In the genomic region with DNA sequence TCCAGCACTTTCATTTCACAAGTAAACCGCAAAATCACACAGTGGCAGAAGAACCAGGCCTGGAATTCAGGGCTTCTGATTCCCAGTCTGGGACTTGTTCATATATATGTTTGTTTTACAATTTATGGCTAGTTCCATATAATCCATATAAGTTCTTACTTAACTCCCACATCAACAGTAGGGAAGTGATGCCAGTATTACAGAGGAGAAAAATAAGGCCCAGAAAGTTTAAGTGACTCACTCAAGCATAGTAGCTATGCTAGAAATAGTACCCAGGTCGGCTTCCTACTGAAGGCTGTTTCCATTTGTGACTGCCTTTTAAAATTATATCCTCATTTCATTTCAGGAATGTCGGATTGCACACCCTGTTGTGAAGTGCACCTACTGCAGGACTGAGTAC, we compare ENCODE assay signal across 8 cellular contexts. TPM values are rescaled to one million over a fixed set of nuclear protein-coding genes. Genes with fewer than 3 reads are reported as not detected.
DNase-seq lines count a peak whose midpoint lies in the region; ATAC-seq and TF ChIP-seq lines count a peak whose summit lies in the region.

No MANE protein-coding gene starts in this region.

- H3K9me3 Mint-ChIP-seq in activated T-cell treated with anti-CD3 and anti-CD28 coated beads, Interleukin-2, amount 50 U/mL, for 72 hours, result no peaks in the 10 kb centered on the region
- no peaks in the 10 kb centered on the region for H3K9me3 Mint-ChIP-seq in activated T-cell treated with anti-CD3 and anti-CD28 coated beads, Interleukin-2, amount 50 U/mL, for 4 hours
- no peaks in the 10 kb centered on the region for H3K9me3 Mint-ChIP-seq in stimulated activated naive B cell treated with anti-CD40 and anti-IgM and Interleukin-4, amounts not matched to agents 10 μg/mL and 1 μg/mL and 100 μg/mL, for 72 hours

- no peak overlapping the region for H3K27ac Mint-ChIP-seq in activated T-cell treated with anti-CD3 and anti-CD28 coated beads, Interleukin-2, amount 50 U/mL, for 72 hours
- no peak overlapping the region for H3K27ac Mint-ChIP-seq in stimulated activated naive B cell treated with anti-CD40 and anti-IgM and Interleukin-4, amounts not matched to agents 10 μg/mL and 1 μg/mL and 100 μg/mL, for 72 hours

- no peaks in the 10 kb centered on the region for H3K27me3 Mint-ChIP-seq in activated T-cell treated with anti-CD3 and anti-CD28 coated beads, Interleukin-2, amount 50 U/mL, for 72 hours (ENCODE audit: low read depth)
- H3K27me3 Mint-ChIP-seq in activated T-cell treated with anti-CD3 and anti-CD28 coated beads, Interleukin-2, amount 50 U/mL, for 4 hours (ENCODE audit: low read depth), result no peaks in the 10 kb centered on the region
- no peaks in the 10 kb centered on the region for H3K27me3 Mint-ChIP-seq in stimulated activated naive B cell treated with anti-CD40 and anti-IgM and Interleukin-4, amounts not matched to agents 10 μg/mL and 1 μg/mL and 100 μg/mL, for 72 hours

- H3K36me3 ChIP-seq in RWPE2 (ENCODE audit: low read depth), result peaks cover 21% of the 10 kb centered on the region

- peaks cover 3 to 6% of the 10 kb centered on the region in 2 donors for H3K36me3 Mint-ChIP-seq in activated T-cell treated with anti-CD3 and anti-CD28 coated beads, Interleukin-2, amount 50 U/mL, for 72 hours (ENCODE audit: insufficient read depth in 2 of 2)
- peaks cover 10% of the 10 kb centered on the region for H3K36me3 Mint-ChIP-seq in activated T-cell treated with anti-CD3 and anti-CD28 coated beads, Interleukin-2, amount 50 U/mL, for 4 hours (ENCODE audit: insufficient read depth)
- H3K36me3 Mint-ChIP-seq in stimulated activated naive B cell treated with anti-CD40 and anti-IgM and Interleukin-4, amounts not matched to agents 10 μg/mL and 1 μg/mL and 100 μg/mL, for 72 hours, result peaks cover 7 to 17% of the 10 kb centered on the region in 2 donors

- no peaks in the 10 kb centered on the region for H3K9me3 ChIP-seq in RWPE2 (ENCODE audit: severe bottlenecking)

- H3K4me1 Mint-ChIP-seq in activated T-cell treated with anti-CD3 and anti-CD28 coated beads, Interleukin-2, amount 50 U/mL, for 72 hours (ENCODE audit: low read depth), result peaks cover 29% of the 10 kb centered on the region
- peaks cover 16% of the 10 kb centered on the region for H3K4me1 Mint-ChIP-seq in activated T-cell treated with anti-CD3 and anti-CD28 coated beads, Interleukin-2, amount 50 U/mL, for 4 hours (ENCODE audit: low read depth)
- H3K4me1 Mint-ChIP-seq in stimulated activated naive B cell treated with anti-CD40 and anti-IgM and Interleukin-4, amounts not matched to agents 10 μg/mL and 1 μg/mL and 100 μg/mL, for 72 hours, result peaks cover 6 to 19% of the 10 kb centered on the region in 2 donors

- DNase-seq in activated T-cell treated with anti-CD3 and anti-CD28 coated beads, Interleukin-2, amount 50 U/mL, for 72 hours, result no peak
- no peak for DNase-seq in activated T-cell treated with anti-CD3 and anti-CD28 coated beads, Interleukin-2, amount 50 U/mL, for 4 hours
- no peak for DNase-seq in RWPE2 (ENCODE audit: low spot score)
- peak; percentile 56 for DNase-seq in fibroblast of mammary gland (ENCODE audit: low read depth)
- no peak for DNase-seq in stimulated activated naive B cell treated with anti-CD40 and anti-IgM and Interleukin-4, amounts not matched to agents 10 μg/mL and 1 μg/mL and 100 μg/mL, for 72 hours
- no peak for DNase-seq in stimulated activated CD4-positive, alpha-beta T cell treated with anti-CD3 and anti-CD28 coated beads, Interleukin-2, amount 100 ng/mL, for 48 hours
- DNase-seq in HUDEP-2 (lab: John Stamatoyannopoulos, UW; ENCODE audit: unreplicated experiment in 76 of 76), result no peak
- no peak for DNase-seq in NCI-H128 (lab: John Stamatoyannopoulos, UW; ENCODE audit: unreplicated experiment)

- peak overlapping the region; percentile 30 for H3K27ac ChIP-seq in RWPE2 (ENCODE audit: poor library complexity, severe bottlenecking)

- TF ChIP-seq CTCF in RWPE2 (IDR thresholded peaks at IDR 0.05; ENCODE audit: poor library complexity, severe bottlenecking) (no peak), fibroblast of mammary gland (conservative IDR thresholded peaks at IDR 0.05; ENCODE audit: control insufficient read depth, insufficient read depth, low read depth, low read length) (no peak)

- H3K4me3 Mint-ChIP-seq in activated T-cell treated with anti-CD3 and anti-CD28 coated beads, Interleukin-2, amount 50 U/mL, for 72 hours, result peak overlapping the region; percentile 82 to 94
- H3K4me3 Mint-ChIP-seq in activated T-cell treated with anti-CD3 and anti-CD28 coated beads, Interleukin-2, amount 50 U/mL, for 4 hours, result no peak overlapping the region
- peak overlapping the region; percentile 30 to 82 for H3K4me3 Mint-ChIP-seq in stimulated activated naive B cell treated with anti-CD40 and anti-IgM and Interleukin-4, amounts not matched to agents 10 μg/mL and 1 μg/mL and 100 μg/mL, for 72 hours

- no peak for ATAC-seq in activated T-cell treated with anti-CD3 and anti-CD28 coated beads, Interleukin-2, amount 50 U/mL, for 72 hours (replicated peaks in 1 of 2)
- no peak for ATAC-seq in activated T-cell treated with anti-CD3 and anti-CD28 coated beads, Interleukin-2, amount 50 U/mL, for 4 hours
- no peak for ATAC-seq in RWPE2 (ENCODE audit: low read depth)
- ATAC-seq in stimulated activated naive B cell treated with anti-CD40 and anti-IgM and Interleukin-4, amounts not matched to agents 10 μg/mL and 1 μg/mL and 100 μg/mL, for 72 hours (replicated peaks), result no peak

- H3K4me1 ChIP-seq in RWPE2 (ENCODE audit: insufficient read depth, poor library complexity, severe bottlenecking), result peaks cover 8% of the 10 kb centered on the region

- H3K4me3 ChIP-seq in RWPE2 (ENCODE audit: severe bottlenecking) (peak overlapping the region; percentile 83), fibroblast of mammary gland (ENCODE audit: control insufficient read depth, low read depth, low read length) (peak overlapping the region; percentile 84)

- no peaks in the 10 kb centered on the region for H3K27me3 ChIP-seq in RWPE2 (ENCODE audit: insufficient read depth, poor library complexity, severe bottlenecking)

RNA-seq across cellular contexts. Expression of gene FAM76A, which starts 1.4 kb away (rescaled TPM):
- total RNA-seq in activated T-cell treated with anti-CD3 and anti-CD28 coated beads, Interleukin-2, amount 50 U/mL, for 72 hours, result 10 to 100 TPM; 12.4 to 15.3 TPM
- 10 to 100 TPM; 10.3 to 13.0 (median 11.0) TPM for total RNA-seq in activated T-cell treated with anti-CD3 and anti-CD28 coated beads, Interleukin-2, amount 50 U/mL, for 4 hours

RNA-seq across cellular contexts. Expression of gene STX12, which starts 45.9 kb away (rescaled TPM):
- total RNA-seq in activated T-cell treated with anti-CD3 and anti-CD28 coated beads, Interleukin-2, amount 50 U/mL, for 72 hours, result 10 to 100 TPM; 24.7 to 25.0 TPM
- 10 to 100 TPM; 18.5 to 27.2 (median 25.2) TPM for total RNA-seq in activated T-cell treated with anti-CD3 and anti-CD28 coated beads, Interleukin-2, amount 50 U/mL, for 4 hours

RNA-seq across cellular contexts. Expression of gene IFI6, which starts 55.1 kb away (rescaled TPM):
- 10 to 100 TPM; 19.3 to 56.1 TPM for total RNA-seq in activated T-cell treated with anti-CD3 and anti-CD28 coated beads, Interleukin-2, amount 50 U/mL, for 72 hours
- total RNA-seq in activated T-cell treated with anti-CD3 and anti-CD28 coated beads, Interleukin-2, amount 50 U/mL, for 4 hours, result 10 to 100 TPM in 2 of 3 donors, 1 to 10 TPM in 1; 9.1 to 18.9 (median 15.4) TPM
